Comparison of ENCODE assay signal across 1 cellular context in the genomic region with DNA sequence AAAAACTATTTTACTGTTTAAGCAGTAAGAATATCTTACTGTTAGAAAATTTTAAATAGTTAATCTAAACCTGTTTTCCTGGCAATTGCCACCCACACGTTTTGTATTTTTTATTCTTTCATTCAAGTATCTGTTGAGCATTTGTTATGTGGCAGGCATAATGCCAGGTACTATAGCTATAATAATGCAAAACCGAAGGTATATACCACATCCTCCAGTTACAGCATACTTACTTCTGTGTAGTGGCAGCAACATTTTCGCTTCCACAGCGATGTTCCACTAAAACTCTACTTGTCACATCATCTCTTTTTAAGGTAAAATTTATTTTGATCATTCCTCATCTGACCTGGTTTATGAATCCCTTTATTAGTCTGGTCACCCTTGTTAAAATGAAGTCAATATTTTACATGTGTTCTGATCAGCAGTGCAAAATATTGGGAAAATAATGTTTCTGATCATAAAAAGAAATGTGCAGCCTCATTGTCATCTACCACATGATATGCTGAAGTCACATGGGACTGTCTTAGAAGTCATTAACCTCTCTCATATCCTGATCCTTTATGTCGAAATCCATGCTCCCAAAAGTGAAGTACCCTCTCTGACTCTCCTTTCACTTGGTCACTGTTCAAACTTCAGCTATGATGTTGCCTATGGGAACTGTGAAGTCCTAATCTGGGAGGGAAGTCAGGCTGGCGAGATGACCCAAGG.
TF ChIP-seq lines count a peak whose summit lies in the region.

No MANE protein-coding gene starts in this region.

TF ChIP-seq in K562, 482 proteins besides CTCF, POLR2A, EP300 and RAD21 (continues in another document):
- TF ChIP-seq EP400 (IDR thresholded peaks at IDR 0.05), result 0 out of 2 replicates have a peak, but pooled peaks have one; percentile 24
- 0 out of 2 replicates have a peak, but pooled peaks have one; percentile 21 for TF ChIP-seq TOE1 (IDR thresholded peaks at IDR 0.05; ENCODE audit: borderline replicate concordance)
- TF ChIP-seq TOE1 (CRISPR knock-in tag; IDR thresholded peaks at IDR 0.05; ENCODE audit: borderline replicate concordance, low read depth), result no peak
- peak; percentile 45 for TF ChIP-seq ZNF316 (IDR thresholded peaks at IDR 0.05)
- no peak for TF ChIP-seq ZBTB40 (IDR thresholded peaks at IDR 0.05)
- no peak for TF ChIP-seq ZBTB40 (CRISPR knock-in tag; IDR thresholded peaks at IDR 0.05)
- no peak for TF ChIP-seq ARNT (IDR thresholded peaks at IDR 0.05)
- TF ChIP-seq PRMT5 (CRISPR knock-in tag; IDR thresholded peaks at IDR 0.05), result no peak
- peak; percentile 74 for TF ChIP-seq MAFG (tag; conservative IDR thresholded peaks at IDR 0.05)
- TF ChIP-seq CEBPB (tag; IDR thresholded peaks at IDR 0.05), result peak; percentile 83
- no peak for TF ChIP-seq ASH1L (IDR thresholded peaks at IDR 0.05; ENCODE audit: borderline replicate concordance, low read depth, partially characterized antibody)
- no peak for TF ChIP-seq PRPF4 (IDR thresholded peaks at IDR 0.05; ENCODE audit: insufficient read depth, low read depth, low read length, poor library complexity, severe bottlenecking)
- TF ChIP-seq C11orf30 (IDR thresholded peaks at IDR 0.05; ENCODE audit: low read depth), result peak; percentile 50
- TF ChIP-seq NFE2 (IDR thresholded peaks at IDR 0.05; ENCODE audit: low read depth), result peak; percentile 53
- peak; percentile 76; the same call in 1 of the 2 replicates for TF ChIP-seq RAD51 (IDR thresholded peaks at IDR 0.05; ENCODE audit: borderline replicate concordance, low read depth)
- TF ChIP-seq, protein P1, sequence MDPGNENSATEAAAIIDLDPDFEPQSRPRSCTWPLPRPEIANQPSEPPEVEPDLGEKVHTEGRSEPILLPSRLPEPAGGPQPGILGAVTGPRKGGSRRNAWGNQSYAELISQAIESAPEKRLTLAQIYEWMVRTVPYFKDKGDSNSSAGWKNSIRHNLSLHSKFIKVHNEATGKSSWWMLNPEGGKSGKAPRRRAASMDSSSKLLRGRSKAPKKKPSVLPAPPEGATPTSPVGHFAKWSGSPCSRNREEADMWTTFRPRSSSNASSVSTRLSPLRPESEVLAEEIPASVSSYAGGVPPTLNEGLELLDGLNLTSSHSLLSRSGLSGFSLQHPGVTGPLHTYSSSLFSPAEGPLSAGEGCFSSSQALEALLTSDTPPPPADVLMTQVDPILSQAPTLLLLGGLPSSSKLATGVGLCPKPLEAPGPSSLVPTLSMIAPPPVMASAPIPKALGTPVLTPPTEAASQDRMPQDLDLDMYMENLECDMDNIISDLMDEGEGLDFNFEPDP (CRISPR knock-in tag; IDR thresholded peaks at IDR 0.05), result no peak
- TF ChIP-seq LEF1 (IDR thresholded peaks at IDR 0.05), result 0 out of 2 replicates have a peak, but pooled peaks have one; percentile 30
- TF ChIP-seq, protein P2, sequence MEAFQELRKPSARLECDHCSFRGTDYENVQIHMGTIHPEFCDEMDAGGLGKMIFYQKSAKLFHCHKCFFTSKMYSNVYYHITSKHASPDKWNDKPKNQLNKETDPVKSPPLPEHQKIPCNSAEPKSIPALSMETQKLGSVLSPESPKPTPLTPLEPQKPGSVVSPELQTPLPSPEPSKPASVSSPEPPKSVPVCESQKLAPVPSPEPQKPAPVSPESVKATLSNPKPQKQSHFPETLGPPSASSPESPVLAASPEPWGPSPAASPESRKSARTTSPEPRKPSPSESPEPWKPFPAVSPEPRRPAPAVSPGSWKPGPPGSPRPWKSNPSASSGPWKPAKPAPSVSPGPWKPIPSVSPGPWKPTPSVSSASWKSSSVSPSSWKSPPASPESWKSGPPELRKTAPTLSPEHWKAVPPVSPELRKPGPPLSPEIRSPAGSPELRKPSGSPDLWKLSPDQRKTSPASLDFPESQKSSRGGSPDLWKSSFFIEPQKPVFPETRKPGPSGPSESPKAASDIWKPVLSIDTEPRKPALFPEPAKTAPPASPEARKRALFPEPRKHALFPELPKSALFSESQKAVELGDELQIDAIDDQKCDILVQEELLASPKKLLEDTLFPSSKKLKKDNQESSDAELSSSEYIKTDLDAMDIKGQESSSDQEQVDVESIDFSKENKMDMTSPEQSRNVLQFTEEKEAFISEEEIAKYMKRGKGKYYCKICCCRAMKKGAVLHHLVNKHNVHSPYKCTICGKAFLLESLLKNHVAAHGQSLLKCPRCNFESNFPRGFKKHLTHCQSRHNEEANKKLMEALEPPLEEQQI (IDR thresholded peaks at IDR 0.05), result 0 out of 2 replicates have a peak, but pooled peaks have one; percentile 46
- peak in 1 of 2 experiments; percentile 34; a peak in 1 of 4 replicates for TF ChIP-seq MNT (conservative IDR thresholded peaks at IDR 0.05)
- TF ChIP-seq BCL6 (CRISPR knock-in tag; IDR thresholded peaks at IDR 0.05), result no peak
- TF ChIP-seq EWSR1 (IDR thresholded peaks at IDR 0.05; ENCODE audit: borderline replicate concordance, low read depth, partially characterized antibody), result no peak
- TF ChIP-seq RERE (CRISPR knock-in tag; IDR thresholded peaks at IDR 0.05; ENCODE audit: borderline replicate concordance), result no peak
- peak; percentile 32 for TF ChIP-seq RFX1 (IDR thresholded peaks at IDR 0.05)
- TF ChIP-seq FOXK2 (conservative IDR thresholded peaks at IDR 0.05 in 1 of 2, IDR thresholded peaks at IDR 0.05 in 1 of 2; ENCODE audit: low read depth in 2 of 2), result no peak
- no peak for TF ChIP-seq CEBPG (CRISPR knock-in tag; IDR thresholded peaks at IDR 0.05)
- TF ChIP-seq CEBPG (tag; conservative IDR thresholded peaks at IDR 0.05 in 1 of 2, IDR thresholded peaks at IDR 0.05 in 1 of 2), result peak in 1 of 2 experiments; percentile 52; a peak in 1 of 4 replicates
- no peak for TF ChIP-seq POLR2AphosphoS5 (IDR thresholded peaks at IDR 0.05; ENCODE audit: control insufficient read depth, insufficient read depth, low read depth, low read length)
- TF ChIP-seq TARDBP (IDR thresholded peaks at IDR 0.05), result no peak
- peak; percentile 33; the same call in 1 of the 2 replicates for TF ChIP-seq SMARCA4 (IDR thresholded peaks at IDR 0.05)
- TF ChIP-seq ZSCAN29 (IDR thresholded peaks at IDR 0.05), result 0 out of 2 replicates have a peak, but pooled peaks have one; percentile 27
- no peak for TF ChIP-seq ZC3H11A (IDR thresholded peaks at IDR 0.05; ENCODE audit: low read depth, low read length)
- TF ChIP-seq JUNB (CRISPR knock-in tag; conservative IDR thresholded peaks at IDR 0.05), result no peak
- TF ChIP-seq, protein P3, sequence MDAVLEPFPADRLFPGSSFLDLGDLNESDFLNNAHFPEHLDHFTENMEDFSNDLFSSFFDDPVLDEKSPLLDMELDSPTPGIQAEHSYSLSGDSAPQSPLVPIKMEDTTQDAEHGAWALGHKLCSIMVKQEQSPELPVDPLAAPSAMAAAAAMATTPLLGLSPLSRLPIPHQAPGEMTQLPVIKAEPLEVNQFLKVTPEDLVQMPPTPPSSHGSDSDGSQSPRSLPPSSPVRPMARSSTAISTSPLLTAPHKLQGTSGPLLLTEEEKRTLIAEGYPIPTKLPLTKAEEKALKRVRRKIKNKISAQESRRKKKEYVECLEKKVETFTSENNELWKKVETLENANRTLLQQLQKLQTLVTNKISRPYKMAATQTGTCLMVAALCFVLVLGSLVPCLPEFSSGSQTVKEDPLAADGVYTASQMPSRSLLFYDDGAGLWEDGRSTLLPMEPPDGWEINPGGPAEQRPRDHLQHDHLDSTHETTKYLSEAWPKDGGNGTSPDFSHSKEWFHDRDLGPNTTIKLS (IDR thresholded peaks at IDR 0.05; ENCODE audit: borderline replicate concordance, low read depth), result no peak
- TF ChIP-seq ELF2 (CRISPR knock-in tag; IDR thresholded peaks at IDR 0.05), result 0 out of 2 replicates have a peak, but pooled peaks have one; percentile 10
- no peak for TF ChIP-seq ZNF57 (CRISPR knock-in tag; IDR thresholded peaks at IDR 0.05)
